ENCODE assay signal across 8 cellular contexts in the genomic region with DNA sequence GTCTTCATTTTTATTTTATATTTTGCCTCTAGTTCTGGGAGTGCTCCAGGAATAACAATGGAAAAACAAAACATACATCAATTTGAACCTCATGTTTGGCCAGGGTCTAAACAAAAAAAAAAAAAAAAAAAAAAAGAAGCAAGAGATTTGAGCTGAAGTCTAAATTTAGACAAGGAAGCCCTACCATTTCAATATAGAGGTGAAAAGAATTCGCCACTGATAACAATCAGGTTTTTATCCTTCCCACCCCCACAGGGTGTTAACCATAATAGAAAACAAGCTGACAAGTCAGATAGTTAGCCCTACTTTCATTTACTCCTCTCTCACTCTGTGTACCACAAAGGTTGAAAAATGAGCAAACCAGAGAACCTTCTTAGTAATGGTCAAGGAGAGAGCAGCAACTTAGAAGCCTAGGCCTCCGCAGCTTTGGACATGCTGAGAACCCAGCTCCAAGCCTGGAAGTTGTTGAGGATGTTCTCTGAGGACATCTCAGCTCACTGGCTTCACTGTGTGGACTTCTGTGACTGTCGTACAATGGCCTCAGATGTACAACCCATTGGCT.
DNase-seq lines count a peak whose midpoint lies in the region; ATAC-seq and TF ChIP-seq lines count a peak whose summit lies in the region.
"Had no signal": no experiment of that assay in that cellular context is flagged by ENCODE, and none has a peak within 500 bp of the region (broad histone marks: within the 10 kb centered on the region; RNA-seq: fewer than 3 reads in every experiment).

No MANE protein-coding gene starts in this region.

- CTCF ChIA-PET in naive thymus-derived CD4-positive, alpha-beta T cell (lab: Charles Lee) = no interaction called here
- CTCF ChIA-PET in WTC11 (lab: Charles Lee) (no interaction called here), SK-N-SH (lab: Yijun Ruan, JAX) (interaction anchor here (1.2 kb wide), 1 partner anchor 12 kb away, joined by 3 read pairs; no protein-coding TSS in a partner anchor)

- H4K20me1 ChIP-seq in SK-N-SH (ENCODE audit: insufficient read depth) = no peaks in the 10 kb centered on the region

- no peak for TF ChIP-seq EP300 in SK-N-SH (IDR thresholded peaks at IDR 0.05; ENCODE audit: borderline replicate concordance in 1 of 2, low read depth in 1 of 2, low read length in 1 of 2)

- TF ChIP-seq CTCF in WTC11 (IDR thresholded peaks at IDR 0.05) (no peak), SK-N-SH (IDR thresholded peaks at IDR 0.05) (no peak)

- H3K9me3 Mint-ChIP-seq in naive thymus-derived CD4-positive, alpha-beta T cell = peaks cover 6 to 23% (median 15%) of the 10 kb centered on the region in 11 donors
- peaks cover 6% of the 10 kb centered on the region for H3K9me3 Mint-ChIP-seq in WTC11

- no peaks in the 10 kb centered on the region for H3F3A ChIP-seq in SK-N-SH (replicated peaks; ENCODE audit: insufficient read depth)

- intact Hi-C loops in naive thymus-derived CD4-positive, alpha-beta T cell (cut with micrococcal nuclease) = no loop called here
- intact Hi-C loops in left colon (cut with DNase I, micrococcal nuclease) = no loop called here

- POLR2A ChIA-PET in naive thymus-derived CD4-positive, alpha-beta T cell (lab: Charles Lee) = no interaction called here
- POLR2A ChIA-PET in WTC11 (lab: Charles Lee) = interaction anchor here (0.6 kb wide), 1 partner anchor 436 kb away, joined by 3 read pairs; no protein-coding TSS in a partner anchor
- POLR2A ChIA-PET in SK-N-SH (lab: Yijun Ruan, JAX) = no interaction called here

- H3K79me2 ChIP-seq in SK-N-SH (ENCODE audit: insufficient read depth) = no peaks in the 10 kb centered on the region

- H3K4me3 Mint-ChIP-seq in naive thymus-derived CD4-positive, alpha-beta T cell = no peak overlapping the region
- H3K4me3 Mint-ChIP-seq in WTC11 = no peak overlapping the region

- H3K27ac Mint-ChIP-seq in naive thymus-derived CD4-positive, alpha-beta T cell = no peak overlapping the region
- no peak overlapping the region for H3K27ac Mint-ChIP-seq in WTC11

- H3K4me1 ChIP-seq in naive thymus-derived CD4-positive, alpha-beta T cell (ENCODE audit: control insufficient read depth in 2 of 2, insufficient read depth in 2 of 2, low read length in 2 of 2) = peaks cover 0 to 17% of the 10 kb centered on the region in 2 donors
- H3K4me1 ChIP-seq in SK-N-SH (ENCODE audit: control insufficient read depth in 1 of 2, insufficient read depth in 2 of 2, low read depth in 1 of 2, low read length in 1 of 2) = no peaks in the 10 kb centered on the region; a peak in 1 of 4 replicates

- ATAC-seq in GM18868 (IDR thresholded peaks at IDR 0.05; ENCODE audit: unreplicated experiment) (peak; percentile 78), GM21529 (IDR thresholded peaks at IDR 0.05; ENCODE audit: unreplicated experiment) (peak; percentile 85), HG03565 (IDR thresholded peaks at IDR 0.05; ENCODE audit: unreplicated experiment) (peak; percentile 98), left colon (no peak), WTC11 (no peak)
- ATAC-seq in naive thymus-derived CD4-positive, alpha-beta T cell = peak; percentile 80

- H3K4me2 ChIP-seq in SK-N-SH = no peak overlapping the region

- H3K27me3 Mint-ChIP-seq in naive thymus-derived CD4-positive, alpha-beta T cell = peaks cover 2 to 20% (median 13%) of the 10 kb centered on the region in 5 donors
- no peaks in the 10 kb centered on the region for H3K27me3 Mint-ChIP-seq in WTC11 (ENCODE audit: low read depth)

- 0 out of 2 replicates have a peak, but pooled peaks cover 3% of the 10 kb centered on the region for H3K9me2 ChIP-seq in SK-N-SH

- no peaks in the 10 kb centered on the region for H3K9me3 ChIP-seq in naive thymus-derived CD4-positive, alpha-beta T cell (ENCODE audit: control insufficient read depth in 2 of 3, low read length in 3 of 3)
- H3K9me3 ChIP-seq in SK-N-SH = 0 out of 2 replicates have a peak, but pooled peaks cover 3% of the 10 kb centered on the region

- no peak overlapping the region for H3K27ac ChIP-seq in naive thymus-derived CD4-positive, alpha-beta T cell (ENCODE audit: low read depth, low read length)
- H3K27ac ChIP-seq in SK-N-SH (ENCODE audit: low read depth in 2 of 2, low read length in 1 of 2) = no peak overlapping the region

- no peaks in the 10 kb centered on the region for H3K36me3 ChIP-seq in naive thymus-derived CD4-positive, alpha-beta T cell (ENCODE audit: control insufficient read depth in 2 of 3, insufficient read depth in 3 of 3, low read length in 3 of 3)
- no peaks in the 10 kb centered on the region for H3K36me3 ChIP-seq in SK-N-SH (replicated peaks in 1 of 2; ENCODE audit: control insufficient read depth in 1 of 2, insufficient read depth in 2 of 2, low read length in 1 of 2)

- H3K27me3 ChIP-seq in naive thymus-derived CD4-positive, alpha-beta T cell (ENCODE audit: control insufficient read depth in 2 of 2, insufficient read depth in 2 of 2, low read length in 2 of 2) = no peaks in the 10 kb centered on the region
- no peaks in the 10 kb centered on the region for H3K27me3 ChIP-seq in SK-N-SH (ENCODE audit: insufficient read depth)

- no peak for TF ChIP-seq RAD21 in SK-N-SH (IDR thresholded peaks at IDR 0.05; ENCODE audit: low read length)

- no peak overlapping the region for H2AFZ ChIP-seq in SK-N-SH (ENCODE audit: low read depth)

- DNase-seq in naive thymus-derived CD4-positive, alpha-beta T cell = no peak
- DNase-seq in left colon = no peak
- no peak for DNase-seq in WTC11 (ENCODE audit: low spot score)
- DNase-seq in SK-N-SH = no peak
- DNase-seq: NCI-H1105 treated with DMSO at 0.1 percent for 48 hours had no signal

- 81% methylated on average over 3 of the region's 3 CpGs for WGBS in SK-N-SH (ENCODE audit: low lambda C conversion rate)

- H3K36me3 Mint-ChIP-seq in naive thymus-derived CD4-positive, alpha-beta T cell = peaks cover 0 to 12% (median 4%) of the 10 kb centered on the region in 5 donors
- H3K36me3 Mint-ChIP-seq in WTC11 = no peaks in the 10 kb centered on the region

- no peak overlapping the region for H3K9ac ChIP-seq in SK-N-SH

- peaks cover 0 to 16% (median 0%) of the 10 kb centered on the region in 7 donors for H3K4me1 Mint-ChIP-seq in naive thymus-derived CD4-positive, alpha-beta T cell
- no peaks in the 10 kb centered on the region for H3K4me1 Mint-ChIP-seq in WTC11

- no peak overlapping the region for H3K4me3 ChIP-seq in naive thymus-derived CD4-positive, alpha-beta T cell (ENCODE audit: low read length)
- no peak overlapping the region for H3K4me3 ChIP-seq in SK-N-SH (ENCODE audit: low read depth in 2 of 2, low read length in 1 of 2)

TF ChIP-seq in WTC11, 78 proteins besides CTCF, POLR2A, EP300 and RAD21 (continues in another document):
- TF ChIP-seq TEAD1 (CRISPR knock-in tag; IDR thresholded peaks at IDR 0.05) (no peak), ZNF671 (CRISPR knock-in tag; IDR thresholded peaks at IDR 0.05) (no peak), NR2C2 (CRISPR knock-in tag; IDR thresholded peaks at IDR 0.05) (no peak), GABPB1 (CRISPR knock-in tag; IDR thresholded peaks at IDR 0.05) (no peak)
- TF ChIP-seq, protein P1, sequence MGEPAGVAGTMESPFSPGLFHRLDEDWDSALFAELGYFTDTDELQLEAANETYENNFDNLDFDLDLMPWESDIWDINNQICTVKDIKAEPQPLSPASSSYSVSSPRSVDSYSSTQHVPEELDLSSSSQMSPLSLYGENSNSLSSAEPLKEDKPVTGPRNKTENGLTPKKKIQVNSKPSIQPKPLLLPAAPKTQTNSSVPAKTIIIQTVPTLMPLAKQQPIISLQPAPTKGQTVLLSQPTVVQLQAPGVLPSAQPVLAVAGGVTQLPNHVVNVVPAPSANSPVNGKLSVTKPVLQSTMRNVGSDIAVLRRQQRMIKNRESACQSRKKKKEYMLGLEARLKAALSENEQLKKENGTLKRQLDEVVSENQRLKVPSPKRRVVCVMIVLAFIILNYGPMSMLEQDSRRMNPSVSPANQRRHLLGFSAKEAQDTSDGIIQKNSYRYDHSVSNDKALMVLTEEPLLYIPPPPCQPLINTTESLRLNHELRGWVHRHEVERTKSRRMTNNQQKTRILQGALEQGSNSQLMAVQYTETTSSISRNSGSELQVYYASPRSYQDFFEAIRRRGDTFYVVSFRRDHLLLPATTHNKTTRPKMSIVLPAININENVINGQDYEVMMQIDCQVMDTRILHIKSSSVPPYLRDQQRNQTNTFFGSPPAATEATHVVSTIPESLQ (CRISPR knock-in tag; IDR thresholded peaks at IDR 0.05) = no peak
- TF ChIP-seq, protein P2, sequence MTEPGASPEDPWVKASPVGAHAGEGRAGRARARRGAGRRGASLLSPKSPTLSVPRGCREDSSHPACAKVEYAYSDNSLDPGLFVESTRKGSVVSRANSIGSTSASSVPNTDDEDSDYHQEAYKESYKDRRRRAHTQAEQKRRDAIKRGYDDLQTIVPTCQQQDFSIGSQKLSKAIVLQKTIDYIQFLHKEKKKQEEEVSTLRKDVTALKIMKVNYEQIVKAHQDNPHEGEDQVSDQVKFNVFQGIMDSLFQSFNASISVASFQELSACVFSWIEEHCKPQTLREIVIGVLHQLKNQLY (CRISPR knock-in tag; IDR thresholded peaks at IDR 0.05) = no peak

TF ChIP-seq in SK-N-SH, 30 proteins besides CTCF, POLR2A, EP300 and RAD21 (continues in another document):
- TF ChIP-seq JUND (IDR thresholded peaks at IDR 0.05) (no peak), USF2 (IDR thresholded peaks at IDR 0.05; ENCODE audit: borderline replicate concordance, low read depth, low read length) (no peak), TAF1 (IDR thresholded peaks at IDR 0.05; ENCODE audit: borderline replicate concordance, low read depth, low read length) (no peak), TEAD4 (IDR thresholded peaks at IDR 0.05; ENCODE audit: borderline replicate concordance, insufficient read depth) (no peak), EZH2phosphoT487 (IDR thresholded peaks at IDR 0.05; ENCODE audit: borderline replicate concordance, low read depth) (no peak), TCF12 (IDR thresholded peaks at IDR 0.05) (no peak), FOXJ3 (CRISPR knock-in tag; IDR thresholded peaks at IDR 0.05) (no peak)
- TF ChIP-seq, protein P3, sequence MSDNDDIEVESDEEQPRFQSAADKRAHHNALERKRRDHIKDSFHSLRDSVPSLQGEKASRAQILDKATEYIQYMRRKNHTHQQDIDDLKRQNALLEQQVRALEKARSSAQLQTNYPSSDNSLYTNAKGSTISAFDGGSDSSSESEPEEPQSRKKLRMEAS (IDR thresholded peaks at IDR 0.05; ENCODE audit: low read depth) = no peak

Comparison
In these comparisons a context has a peak if more than half of its experiments do, and no peak if none do; other contexts are left out.
1. ATAC-seq: peak in GM18868 (single experiment), GM21529 (single experiment), HG03565 (single experiment) and naive thymus-derived CD4-positive, alpha-beta T cell (single experiment); none in left colon (single experiment) and WTC11 (single experiment).